1 cellular context compared by ENCODE assay signal in the genomic region with DNA sequence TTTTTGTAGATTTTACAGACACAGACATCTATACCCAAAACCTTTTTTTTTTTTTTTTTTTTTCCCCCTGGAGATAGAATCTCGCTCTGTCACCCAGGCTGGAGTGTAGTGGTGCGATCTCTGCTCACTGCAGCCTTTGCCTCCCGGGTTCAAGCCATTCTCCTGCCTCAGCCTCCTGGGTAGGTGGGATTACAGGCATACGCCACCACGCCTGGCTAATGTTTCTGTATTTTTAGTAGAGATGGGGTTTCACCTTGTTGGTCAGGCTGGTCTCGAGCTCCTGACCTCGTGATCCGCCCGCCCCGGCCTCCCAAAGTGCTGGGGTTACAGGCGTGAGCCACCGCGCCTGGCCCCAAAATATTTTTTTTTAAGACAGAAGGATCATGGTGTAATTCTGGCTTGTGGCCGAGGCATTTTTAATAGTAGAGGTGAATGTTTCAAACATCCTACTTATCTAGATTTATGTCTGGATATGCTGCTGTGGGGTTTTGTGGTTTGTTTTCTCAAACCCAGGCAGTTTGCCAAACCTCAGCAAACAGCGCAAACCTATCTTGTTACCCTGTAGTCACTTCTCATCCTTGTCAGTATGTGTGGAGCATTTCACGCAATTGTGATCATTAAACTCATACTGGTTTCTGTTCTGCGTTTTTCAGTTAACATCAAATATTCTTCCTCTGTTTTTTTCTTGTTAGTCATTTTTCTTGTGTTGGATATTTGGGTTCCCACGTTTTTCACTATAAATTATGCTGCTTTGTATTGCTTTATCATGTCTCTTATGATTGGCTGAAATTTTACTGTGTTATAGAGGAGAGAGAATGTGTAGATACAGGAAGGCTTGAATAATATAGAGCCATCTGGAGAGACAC.
TF ChIP-seq lines count a peak whose summit lies in the region.

No MANE protein-coding gene starts in this region.

TF ChIP-seq in A549, 52 proteins besides CTCF, POLR2A, EP300 and RAD21:
- TF ChIP-seq TFCP2L1 (CRISPR knock-in tag; IDR thresholded peaks at IDR 0.05): no peak
- peak; percentile 55; the same call in 1 of the 2 replicates for TF ChIP-seq GATA3 (IDR thresholded peaks at IDR 0.05; ENCODE audit: borderline replicate concordance)
TF ChIP-seq in A549: peak in this region for 1.
